15 cellular contexts compared by ENCODE assay signal in the genomic region with DNA sequence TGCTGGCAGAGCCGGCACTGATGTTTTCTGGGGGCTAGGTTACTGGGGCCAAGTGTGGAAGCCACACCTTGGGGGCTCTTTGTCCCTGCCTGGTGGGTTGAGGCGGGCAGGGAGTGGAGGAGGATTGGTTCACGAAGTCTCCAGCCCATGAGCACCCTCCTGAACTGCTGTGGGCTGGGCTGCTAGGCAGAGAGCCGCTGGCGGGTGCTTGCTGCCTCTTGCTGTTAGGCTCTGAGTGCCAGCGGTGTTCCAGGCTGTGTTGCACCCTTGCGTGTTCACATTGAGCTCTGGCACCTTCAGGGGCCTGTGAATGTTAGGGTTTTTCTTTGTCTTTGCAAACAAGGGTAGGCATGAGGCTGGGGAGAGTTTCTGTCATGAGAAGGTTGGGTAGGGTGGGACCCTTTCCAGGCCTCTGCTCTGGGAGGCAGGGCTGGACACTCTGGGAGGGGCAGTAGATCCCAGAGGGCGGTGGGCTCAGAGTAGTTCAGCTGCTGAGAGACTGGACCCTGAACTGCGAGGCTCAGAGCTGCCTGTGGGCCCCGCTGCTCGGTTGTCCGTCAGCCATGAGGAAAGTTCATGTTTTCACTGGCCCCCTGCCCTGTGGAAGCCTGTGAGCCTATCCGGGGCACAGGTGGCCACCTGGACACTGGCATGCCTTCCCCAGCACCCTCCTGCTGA. TPM values are rescaled to one million over a fixed set of nuclear protein-coding genes. Genes with fewer than 3 reads are reported as not detected.
DNase-seq lines count a peak whose midpoint lies in the region; ATAC-seq, FAIRE-seq and TF ChIP-seq lines count a peak whose summit lies in the region.
"Had no signal": no experiment of that assay in that cellular context is flagged by ENCODE, and none has a peak within 500 bp of the region (broad histone marks: within the 10 kb centered on the region; RNA-seq: fewer than 3 reads in every experiment).

No MANE protein-coding gene starts in this region.

- intact Hi-C loops in activated CD8-positive, alpha-beta T cell treated with anti-CD3 and anti-CD28 coated beads for 36 hours (cut with micrococcal nuclease), result no loop called here

- H3K9me3 ChIP-seq in ectodermal cell (ENCODE audit: control insufficient read depth, low read length) (no peaks in the 10 kb centered on the region), suprapubic skin (no peaks in the 10 kb centered on the region)
- H3K9me3 ChIP-seq: colonic mucosa had no signal

- DNase-seq in activated CD8-positive, alpha-beta T cell treated with anti-CD3 and anti-CD28 coated beads, Interleukin-2, amount 10 ng/mL, durations not matched to agents 7 days and 5 days, result peak; percentile 13
- DNase-seq in activated CD8-positive, alpha-beta T cell treated with anti-CD3 and anti-CD28 coated beads for 36 hours, result no peak
- peak; percentile 64 for DNase-seq in mesenteric fat pad (ENCODE audit: low spot score)
- peak; percentile 37 to 73 for DNase-seq in suprapubic skin (ENCODE audit: low spot score in 2 of 2)
- no peak for DNase-seq in COR-L47 (lab: John Stamatoyannopoulos, UW)
- DNase-seq in D721Med (ENCODE audit: insufficient read length, low spot score), result no peak
- DNase-seq: activated T-cell treated with anti-CD3 and anti-CD28 coated beads for 4 hours; colonic mucosa; NCI-H2171 treated with DMSO at 0.1 percent for 48 hours; NK-92 treated with Interleukin-12 subunit alpha and Interleukin-12 subunit beta, amount 100 ng/mL, for 24 hours; stimulated activated CD4-positive, alpha-beta T cell treated with anti-CD3 and anti-CD28 coated beads, Interleukin-4, amount 100 ng/mL, for 4 hours had no signal

- H3K27ac Mint-ChIP-seq in activated CD8-positive, alpha-beta T cell treated with anti-CD3 and anti-CD28 coated beads, Interleukin-2, amount 10 ng/mL, durations not matched to agents 7 days and 5 days, result no peak overlapping the region
- no peak overlapping the region for H3K27ac Mint-ChIP-seq in activated CD8-positive, alpha-beta T cell treated with anti-CD3 and anti-CD28 coated beads for 36 hours
- H3K27ac Mint-ChIP-seq: memory B cell; stimulated activated effector memory CD8-positive, alpha-beta T cell treated with anti-CD3 and anti-CD28 coated beads, Interleukin-12 subunit alpha, Interleukin-12 subunit beta, amount 100 ng/mL, for 72 hours had no signal

- CTCF ChIA-PET in activated CD8-positive, alpha-beta T cell treated with anti-CD3 and anti-CD28 coated beads, Interleukin-2, amount 10 ng/mL, durations not matched to agents 7 days and 5 days (lab: Charles Lee), result no interaction called here
- CTCF ChIA-PET in activated CD8-positive, alpha-beta T cell treated with anti-CD3 and anti-CD28 coated beads for 36 hours (lab: Charles Lee), result no interaction called here

- H3K4me1 Mint-ChIP-seq in activated CD8-positive, alpha-beta T cell treated with anti-CD3 and anti-CD28 coated beads, Interleukin-2, amount 10 ng/mL, durations not matched to agents 7 days and 5 days (ENCODE audit: low read depth), result no peaks in the 10 kb centered on the region
- no peaks in the 10 kb centered on the region for H3K4me1 Mint-ChIP-seq in activated CD8-positive, alpha-beta T cell treated with anti-CD3 and anti-CD28 coated beads for 36 hours (ENCODE audit: low read depth)
- H3K4me1 Mint-ChIP-seq: memory B cell; stimulated activated effector memory CD8-positive, alpha-beta T cell treated with anti-CD3 and anti-CD28 coated beads, Interleukin-12 subunit alpha, Interleukin-12 subunit beta, amount 100 ng/mL, for 72 hours had no signal

- no peak for TF ChIP-seq EP300 in suprapubic skin (IDR thresholded peaks at IDR 0.05)

- no peaks in the 10 kb centered on the region for H3K27me3 Mint-ChIP-seq in activated CD8-positive, alpha-beta T cell treated with anti-CD3 and anti-CD28 coated beads, Interleukin-2, amount 10 ng/mL, durations not matched to agents 7 days and 5 days (ENCODE audit: low read depth)
- no peaks in the 10 kb centered on the region for H3K27me3 Mint-ChIP-seq in activated CD8-positive, alpha-beta T cell treated with anti-CD3 and anti-CD28 coated beads for 36 hours
- H3K27me3 Mint-ChIP-seq: memory B cell had no signal

- H3K4me3 Mint-ChIP-seq in activated CD8-positive, alpha-beta T cell treated with anti-CD3 and anti-CD28 coated beads, Interleukin-2, amount 10 ng/mL, durations not matched to agents 7 days and 5 days, result no peak overlapping the region
- H3K4me3 Mint-ChIP-seq in activated CD8-positive, alpha-beta T cell treated with anti-CD3 and anti-CD28 coated beads for 36 hours, result no peak overlapping the region
- H3K4me3 Mint-ChIP-seq: memory B cell; stimulated activated effector memory CD8-positive, alpha-beta T cell treated with anti-CD3 and anti-CD28 coated beads, Interleukin-12 subunit alpha, Interleukin-12 subunit beta, amount 100 ng/mL, for 72 hours had no signal

- POLR2A ChIA-PET in activated CD8-positive, alpha-beta T cell treated with anti-CD3 and anti-CD28 coated beads, Interleukin-2, amount 10 ng/mL, durations not matched to agents 7 days and 5 days (lab: Charles Lee), result no interaction called here
- POLR2A ChIA-PET in activated CD8-positive, alpha-beta T cell treated with anti-CD3 and anti-CD28 coated beads for 36 hours (lab: Charles Lee), result no interaction called here

- no peak for ATAC-seq in activated CD8-positive, alpha-beta T cell treated with anti-CD3 and anti-CD28 coated beads, Interleukin-2, amount 10 ng/mL, durations not matched to agents 7 days and 5 days
- ATAC-seq in activated CD8-positive, alpha-beta T cell treated with anti-CD3 and anti-CD28 coated beads for 36 hours, result no peak
- ATAC-seq in esophagus mucosa, result no peak
- ATAC-seq: stimulated activated effector memory CD8-positive, alpha-beta T cell treated with anti-CD3 and anti-CD28 coated beads, Interleukin-12 subunit alpha, Interleukin-12 subunit beta, amount 100 ng/mL, for 72 hours had no signal

- no peaks in the 10 kb centered on the region for H3K27me3 ChIP-seq in ectodermal cell (ENCODE audit: control insufficient read depth, insufficient read depth, low read length, poor library complexity, severe bottlenecking)
- H3K27me3 ChIP-seq in suprapubic skin, result no peaks in the 10 kb centered on the region
- H3K27me3 ChIP-seq: colonic mucosa had no signal

- 83 to 85% methylated on average over 13 of the region's 13 CpGs for WGBS in ectodermal cell, 2 experiments
- WGBS in suprapubic skin, result 93% methylated on average over 3 of the region's 13 CpGs

- H3K36me3 Mint-ChIP-seq in activated CD8-positive, alpha-beta T cell treated with anti-CD3 and anti-CD28 coated beads, Interleukin-2, amount 10 ng/mL, durations not matched to agents 7 days and 5 days (ENCODE audit: low read depth), result no peaks in the 10 kb centered on the region
- peaks cover 2% of the 10 kb centered on the region for H3K36me3 Mint-ChIP-seq in activated CD8-positive, alpha-beta T cell treated with anti-CD3 and anti-CD28 coated beads for 36 hours (ENCODE audit: low read depth)

- H3K4me1 ChIP-seq in ectodermal cell (ENCODE audit: control insufficient read depth, insufficient read depth, low read length), result peaks cover 10% of the 10 kb centered on the region
- H3K4me1 ChIP-seq in suprapubic skin, result no peaks in the 10 kb centered on the region
- H3K4me1 ChIP-seq: colonic mucosa had no signal

- TF ChIP-seq POLR2A in suprapubic skin (IDR thresholded peaks at IDR 0.05), result no peak

- H3K36me3 ChIP-seq in ectodermal cell (ENCODE audit: control insufficient read depth, insufficient read depth, low read length), result peaks cover 12% of the 10 kb centered on the region
- H3K36me3 ChIP-seq in suprapubic skin, result peaks cover 25% of the 10 kb centered on the region

- FAIRE-seq in D721Med (lab: Jason Lieb, UNC), result no peak

- TF ChIP-seq CTCF in activated CD8-positive, alpha-beta T cell treated with anti-CD3 and anti-CD28 coated beads for 36 hours (IDR thresholded peaks at IDR 0.05), result no peak
- TF ChIP-seq CTCF in suprapubic skin (IDR thresholded peaks at IDR 0.05) (no peak), D721Med (IDR thresholded peaks at IDR 0.05; ENCODE audit: insufficient read depth, missing control alignments) (no peak)

- H3K9me3 Mint-ChIP-seq in activated CD8-positive, alpha-beta T cell treated with anti-CD3 and anti-CD28 coated beads, Interleukin-2, amount 10 ng/mL, durations not matched to agents 7 days and 5 days (ENCODE audit: insufficient read depth), result no peaks in the 10 kb centered on the region
- no peaks in the 10 kb centered on the region for H3K9me3 Mint-ChIP-seq in activated CD8-positive, alpha-beta T cell treated with anti-CD3 and anti-CD28 coated beads for 36 hours
- H3K9me3 Mint-ChIP-seq: memory B cell; stimulated activated effector memory CD8-positive, alpha-beta T cell treated with anti-CD3 and anti-CD28 coated beads, Interleukin-12 subunit alpha, Interleukin-12 subunit beta, amount 100 ng/mL, for 72 hours had no signal

- peak overlapping the region; percentile 44 for H3K27ac ChIP-seq in ectodermal cell (ENCODE audit: insufficient read depth, low read depth, low read length, poor library complexity, severe bottlenecking)
- no peak overlapping the region for H3K27ac ChIP-seq in suprapubic skin
- H3K27ac ChIP-seq: colonic mucosa had no signal

- no peak overlapping the region for H3K4me3 ChIP-seq in ectodermal cell (ENCODE audit: insufficient read depth, low read depth, low read length)
- no peak overlapping the region for H3K4me3 ChIP-seq in suprapubic skin
- H3K4me3 ChIP-seq: colonic mucosa had no signal

RNA-seq across cellular contexts. Expression of a gene that starts 24.0 kb away (rescaled TPM):
- total RNA-seq in activated CD8-positive, alpha-beta T cell treated with anti-CD3 and anti-CD28 coated beads, Interleukin-2, amount 10 ng/mL, durations not matched to agents 7 days and 5 days, result 1 to 10 TPM; 1.1 to 2.4 TPM
- total RNA-seq in activated CD8-positive, alpha-beta T cell treated with anti-CD3 and anti-CD28 coated beads for 36 hours, result 1 to 10 TPM; 1.7 to 2.7 TPM
- 1.3 TPM for polyA plus RNA-seq in ectodermal cell (2013, experiment 1 of 4)
- 0.48 TPM for polyA plus RNA-seq in ectodermal cell (2013, experiment 2 of 4)
- 2.0 TPM for polyA plus RNA-seq in ectodermal cell (2013, experiment 3 of 4)
- polyA plus RNA-seq in ectodermal cell (2013, experiment 4 of 4), result 1.5 TPM
- total RNA-seq in mesenteric fat pad, result 0.16 TPM
- 1 to 10 TPM in 1 of 4 donors, under 1 TPM in 2, not detected in 1; 0.42 to 1.7 (median 0.47) TPM for total RNA-seq in suprapubic skin
- total RNA-seq in esophagus mucosa, result 4.2 TPM

RNA-seq across cellular contexts. Expression of a gene that starts 26.0 kb away (rescaled TPM):
- total RNA-seq in activated CD8-positive, alpha-beta T cell treated with anti-CD3 and anti-CD28 coated beads, Interleukin-2, amount 10 ng/mL, durations not matched to agents 7 days and 5 days, result 1 to 10 TPM; 4.1 to 4.8 TPM
- 1 to 10 TPM; 3.8 to 4.1 TPM for total RNA-seq in activated CD8-positive, alpha-beta T cell treated with anti-CD3 and anti-CD28 coated beads for 36 hours
- 30.5 TPM for polyA plus RNA-seq in ectodermal cell (2013, experiment 1 of 4)
- polyA plus RNA-seq in ectodermal cell (2013, experiment 2 of 4), result 34.0 TPM
- 23.5 TPM for polyA plus RNA-seq in ectodermal cell (2013, experiment 3 of 4)
- polyA plus RNA-seq in ectodermal cell (2013, experiment 4 of 4), result 26.5 TPM
- 5.5 TPM for total RNA-seq in mesenteric fat pad
- total RNA-seq in suprapubic skin, result 1 to 10 TPM; 4.2 to 9.4 (median 6.3) TPM
- 2.1 TPM for total RNA-seq in esophagus mucosa

RNA-seq across cellular contexts. Expression of a gene that starts 59.6 kb away (rescaled TPM):
- total RNA-seq in activated CD8-positive, alpha-beta T cell treated with anti-CD3 and anti-CD28 coated beads, Interleukin-2, amount 10 ng/mL, durations not matched to agents 7 days and 5 days, result under 1 TPM; 0.18 to 0.68 TPM
- total RNA-seq in activated CD8-positive, alpha-beta T cell treated with anti-CD3 and anti-CD28 coated beads for 36 hours, result under 1 TPM; 0.16 to 0.29 TPM
- not detected for polyA plus RNA-seq in ectodermal cell (2013, experiment 1 of 4)
- polyA plus RNA-seq in ectodermal cell (2013, experiment 2 of 4), result 0.07 TPM
- not detected for polyA plus RNA-seq in ectodermal cell (2013, experiment 3 of 4)
- 0.20 TPM for polyA plus RNA-seq in ectodermal cell (2013, experiment 4 of 4)
- total RNA-seq in mesenteric fat pad (0.06 TPM), suprapubic skin (under 1 TPM in 1 of 4 donors, not detected in 3; 0.13 TPM), esophagus mucosa (not detected)

Comparison
In these comparisons a context has a peak if more than half of its experiments do, and no peak if none do; other contexts are left out.
1. DNase-seq: peak in activated CD8-positive, alpha-beta T cell treated with anti-CD3 and anti-CD28 coated beads, Interleukin-2, amount 10 ng/mL, durations not matched to agents 7 days and 5 days (single experiment), mesenteric fat pad (single experiment) and suprapubic skin (2 of 2); none in activated CD8-positive, alpha-beta T cell treated with anti-CD3 and anti-CD28 coated beads for 36 hours (single experiment), COR-L47 (single experiment) and D721Med (single experiment).